ENCODE assay signal across 18 cellular contexts in genomic region chr15:55802600-55803376, GRCh38. TPM values are rescaled to one million over a fixed set of nuclear protein-coding genes. Genes with fewer than 3 reads are reported as not detected.
DNase-seq lines count a peak whose midpoint lies in the region; ATAC-seq and TF ChIP-seq lines count a peak whose summit lies in the region.
"Had no signal": no experiment of that assay in that cellular context is flagged by ENCODE, and none has a peak within 500 bp of the region (broad histone marks: within the 10 kb centered on the region; RNA-seq: fewer than 3 reads in every experiment).

No MANE protein-coding gene starts in this region.

- peaks cover 13% of the 10 kb centered on the region for H3K4me1 Mint-ChIP-seq in GM23338
- H3K4me1 Mint-ChIP-seq in nephron progenitor cell: peaks cover 55% of the 10 kb centered on the region
- H3K4me1 Mint-ChIP-seq: naive B cell had no signal

- H3K9me3 Mint-ChIP-seq in GM23338 (no peaks in the 10 kb centered on the region), nephron progenitor cell (peaks cover 15% of the 10 kb centered on the region)

- H3K36me3 ChIP-seq in GM23338 (ENCODE audit: insufficient read depth): no peaks in the 10 kb centered on the region
- no peaks in the 10 kb centered on the region for H3K36me3 ChIP-seq in IMR-90 (ENCODE audit: control insufficient read depth, insufficient read depth, low read length)
- H3K36me3 ChIP-seq in SK-N-SH (replicated peaks in 1 of 2; ENCODE audit: control insufficient read depth in 1 of 2, insufficient read depth in 2 of 2, low read length in 1 of 2): no peaks in the 10 kb centered on the region
- H3K36me3 ChIP-seq in stomach: no peaks in the 10 kb centered on the region
- H3K36me3 ChIP-seq: BLaER1 had no signal

- no peak overlapping the region for H2BK5ac ChIP-seq in IMR-90 (ENCODE audit: low read depth, low read length, poor library complexity, severe bottlenecking)

- H3K9ac ChIP-seq in IMR-90 (ENCODE audit: low read depth, low read length) (no peak overlapping the region), SK-N-SH (no peak overlapping the region)
- H3K9ac ChIP-seq: BLaER1 had no signal

- dilution Hi-C loops in IMR-90 (cut with HindIII; ENCODE audit: low sequenced_read_pairs, unreplicated experiment): no loop called here

- H3K9me3 ChIP-seq in IMR-90 (ENCODE audit: control insufficient read depth, insufficient read depth, low read length): no peaks in the 10 kb centered on the region
- no peaks in the 10 kb centered on the region for H3K9me3 ChIP-seq in SK-N-SH
- no peaks in the 10 kb centered on the region for H3K9me3 ChIP-seq in stomach
- H3K9me3 ChIP-seq: BLaER1, body of pancreas had no signal

- H4K5ac ChIP-seq in IMR-90 (ENCODE audit: low read depth, low read length): no peak overlapping the region

- peaks cover 10% of the 10 kb centered on the region; the same call in 1 of the 2 replicates for H3K4me1 ChIP-seq in GM23338 (ENCODE audit: insufficient read depth)
- H3K4me1 ChIP-seq in IMR-90 (ENCODE audit: control insufficient read depth, insufficient read depth, low read length): no peaks in the 10 kb centered on the region
- H3K4me1 ChIP-seq in SK-N-SH (ENCODE audit: control insufficient read depth in 1 of 2, insufficient read depth in 2 of 2, low read depth in 1 of 2, low read length in 1 of 2): peaks cover 0 to 27% of the 10 kb centered on the region in 2 experiments; a peak in 2 of 4 replicates
- H3K4me1 ChIP-seq in stomach: no peaks in the 10 kb centered on the region
- H3K4me1 ChIP-seq: BLaER1, body of pancreas had no signal

- no peak overlapping the region for H3K18ac ChIP-seq in IMR-90 (ENCODE audit: low read depth, low read length)

- H3K4me2 ChIP-seq in GM23338: no peak overlapping the region
- no peak overlapping the region for H3K4me2 ChIP-seq in IMR-90 (ENCODE audit: low read depth, low read length)
- no peak overlapping the region for H3K4me2 ChIP-seq in SK-N-SH
- H3K4me2 ChIP-seq: BLaER1 had no signal

- no TSS peak for BruUV-seq in IMR-90 (replicated peaks; lab: Mats Ljungman, UMichigan)

- TF ChIP-seq RAD21 in IMR-90 (IDR thresholded peaks at IDR 0.05; ENCODE audit: low read length) (no peak), SK-N-SH (IDR thresholded peaks at IDR 0.05; ENCODE audit: low read length) (peak; percentile 19; the same call in 1 of the 2 replicates)

- H3K14ac ChIP-seq in IMR-90 (replicated peaks; ENCODE audit: low read depth, low read length): no peak overlapping the region

- ATAC-seq in GM23338: peak; percentile 40; the same call in 2 of the 3 replicates
- no peak for ATAC-seq in IMR-90 (ENCODE audit: low read depth)
- ATAC-seq: body of pancreas had no signal

- H3K9me2 ChIP-seq in GM23338 (ENCODE audit: insufficient read depth) (no peaks in the 10 kb centered on the region), SK-N-SH (no peaks in the 10 kb centered on the region)

- no peak overlapping the region for H2AFZ ChIP-seq in GM23338
- H2AFZ ChIP-seq in IMR-90 (replicated peaks; ENCODE audit: low read length, poor library complexity): no peak overlapping the region
- no peak overlapping the region for H2AFZ ChIP-seq in SK-N-SH (ENCODE audit: low read depth)

- no peak overlapping the region for H4K91ac ChIP-seq in IMR-90 (ENCODE audit: insufficient read depth, low read depth, low read length)

- DNase-seq in GM23338 (ENCODE audit: low spot score): peak; percentile 7
- DNase-seq in IMR-90: no peak
- peak; percentile 48 for DNase-seq in SK-N-SH
- DNase-seq in nephron progenitor cell: no peak
- no peak for DNase-seq in NCI-H146 treated with DMSO at 0.1 percent for 48 hours (lab: John Stamatoyannopoulos, UW; ENCODE audit: unreplicated experiment)
- DNase-seq in NOMO-1 (lab: John Stamatoyannopoulos, UW; ENCODE audit: unreplicated experiment in 2 of 2): no peak
- no peak for DNase-seq in HUDEP-2 (lab: John Stamatoyannopoulos, UW; ENCODE audit: unreplicated experiment in 76 of 76)
- DNase-seq in stomach: no peak
- DNase-seq: body of pancreas; Calu3; cortex of kidney; naive B cell; NCI-H187; NCI-H510A treated with DMSO at 0.1 percent for 48 hours; small intestine; stimulated activated CD4-positive, alpha-beta T cell treated with anti-CD3 and anti-CD28 coated beads, Interleukin-4, amount 100 ng/mL, for 1 hour had no signal

- no peak overlapping the region for H2BK120ac ChIP-seq in IMR-90 (ENCODE audit: low read depth, low read length)

- H2AK5ac ChIP-seq in IMR-90 (ENCODE audit: low read depth, low read length): no peak overlapping the region

- intact Hi-C loops in IMR-90 (cut with micrococcal nuclease): no loop called here
- intact Hi-C loops in stomach (cut with DNase I; ENCODE audit: low total_unique reads): no loop called here

- H3K27me3 Mint-ChIP-seq in GM23338 (ENCODE audit: insufficient read depth, low read depth, poor library complexity): peaks cover 5% of the 10 kb centered on the region
- H3K27me3 Mint-ChIP-seq in nephron progenitor cell (ENCODE audit: low read depth, poor library complexity): peaks cover 13% of the 10 kb centered on the region

- H4K8ac ChIP-seq in IMR-90 (ENCODE audit: low read depth in 2 of 2, low read length in 2 of 2): no peak overlapping the region

- no peaks in the 10 kb centered on the region for H3F3A ChIP-seq in GM23338 (replicated peaks; ENCODE audit: low read depth)
- no peaks in the 10 kb centered on the region for H3F3A ChIP-seq in SK-N-SH (replicated peaks; ENCODE audit: insufficient read depth)

- no peak overlapping the region for H2BK15ac ChIP-seq in IMR-90 (ENCODE audit: low read depth, low read length)

- in situ Hi-C loops in IMR-90 (cut with MboI; ENCODE audit: low sequenced_read_pairs): no loop called here

- TF ChIP-seq CTCF in GM23338 (conservative IDR thresholded peaks at IDR 0.05; ENCODE audit: low read depth in 2 of 2): no peak
- no peak for TF ChIP-seq CTCF in IMR-90 (conservative IDR thresholded peaks at IDR 0.05; ENCODE audit: low read depth, low read length)
- TF ChIP-seq CTCF in SK-N-SH (IDR thresholded peaks at IDR 0.05): no peak
- no peak for TF ChIP-seq CTCF in nephron progenitor cell (IDR thresholded peaks at IDR 0.05)
- no peak for TF ChIP-seq CTCF in stomach (IDR thresholded peaks at IDR 0.05)

- no peaks in the 10 kb centered on the region for H4K20me1 ChIP-seq in GM23338 (replicated peaks; ENCODE audit: insufficient read depth)
- H4K20me1 ChIP-seq in IMR-90 (ENCODE audit: insufficient read depth, low read length): no peaks in the 10 kb centered on the region
- H4K20me1 ChIP-seq in SK-N-SH (ENCODE audit: insufficient read depth): no peaks in the 10 kb centered on the region
- H4K20me1 ChIP-seq: BLaER1 had no signal

- CTCF ChIA-PET in IMR-90 (lab: Yijun Ruan, JAX): interaction anchor here (0.6 kb wide), 1 partner anchor 141 kb away, joined by 3 read pairs; no protein-coding TSS in a partner anchor
- CTCF ChIA-PET in SK-N-SH (lab: Yijun Ruan, JAX): interaction anchor here (0.6 to 8.6 kb wide), 17 partner anchors 11 to 276 kb away, joined by 3 to 158 read pairs (median 4); no protein-coding TSS in a partner anchor

- H3K23ac ChIP-seq in IMR-90 (ENCODE audit: low read depth, low read length): no peak overlapping the region

- no peak overlapping the region for H3K27ac ChIP-seq in GM23338 (ENCODE audit: low read depth)
- no peak overlapping the region for H3K27ac ChIP-seq in IMR-90 (ENCODE audit: insufficient read depth, low read length)
- peak overlapping the region in 1 of 2 experiments; percentile 51; a peak in 2 of 4 replicates for H3K27ac ChIP-seq in SK-N-SH (ENCODE audit: low read depth in 2 of 2, low read length in 1 of 2)
- H3K27ac ChIP-seq in stomach: no peak overlapping the region
- H3K27ac ChIP-seq: BLaER1, body of pancreas, SK-N-MC had no signal

- no peak overlapping the region for H2BK20ac ChIP-seq in IMR-90 (ENCODE audit: low read depth, low read length)

- H3K27ac Mint-ChIP-seq in GM23338 (no peak overlapping the region), nephron progenitor cell (peak overlapping the region; percentile 74)
- H3K27ac Mint-ChIP-seq: naive B cell had no signal

- H3K79me2 ChIP-seq in GM23338 (replicated peaks; ENCODE audit: insufficient read depth) (no peaks in the 10 kb centered on the region), SK-N-SH (ENCODE audit: insufficient read depth) (no peaks in the 10 kb centered on the region)

- TF ChIP-seq POLR2A in IMR-90 (IDR thresholded peaks at IDR 0.05; ENCODE audit: low read depth, low read length) (no peak), stomach (IDR thresholded peaks at IDR 0.05) (no peak)

- peak overlapping the region; percentile 56 for H2AK9ac ChIP-seq in IMR-90 (replicated peaks; ENCODE audit: low read depth, low read length, poor library complexity)

- no peaks in the 10 kb centered on the region for H3K36me3 Mint-ChIP-seq in GM23338 (ENCODE audit: low read depth)
- peaks cover 4% of the 10 kb centered on the region for H3K36me3 Mint-ChIP-seq in nephron progenitor cell (ENCODE audit: low read depth)
- H3K36me3 Mint-ChIP-seq: naive B cell had no signal

- H3K4ac ChIP-seq in IMR-90 (ENCODE audit: low read depth, low read length): no peak overlapping the region

- H3K4me3 ChIP-seq in GM23338 (no peak overlapping the region), IMR-90 (ENCODE audit: insufficient read depth, low read depth, low read length) (no peak overlapping the region), SK-N-SH (ENCODE audit: low read depth in 2 of 2, low read length in 1 of 2) (no peak overlapping the region), stomach (no peak overlapping the region)
- H3K4me3 ChIP-seq: BLaER1, body of pancreas, SK-N-MC had no signal

- no peak overlapping the region for H3K4me3 Mint-ChIP-seq in GM23338
- H3K4me3 Mint-ChIP-seq in nephron progenitor cell: no peak overlapping the region
- H3K4me3 Mint-ChIP-seq: naive B cell had no signal

- WGBS in IMR-90 (ENCODE audit: extremely low coverage in 2 of 2, insufficient read length in 1 of 2), 2 experiments: no CpG with 5 or more reads among the region's 5 CpGs
- WGBS in SK-N-SH (ENCODE audit: low lambda C conversion rate): 59% methylated on average over 5 of the region's 5 CpGs
- 80 to 91% (median 86%) methylated on average over 5 of the region's 5 CpGs for WGBS in stomach, 5 donors

- H3K56ac ChIP-seq in IMR-90 (ENCODE audit: extremely low read depth, insufficient read depth, low read length): no peak overlapping the region

- POLR2A ChIA-PET in IMR-90 (lab: Charles Lee; ENCODE audit: unreplicated experiment): no interaction called here
- POLR2A ChIA-PET in SK-N-SH (lab: Yijun Ruan, JAX): interaction anchor here (0.7 kb wide), 1 partner anchor 152 kb away, joined by 3 read pairs; no protein-coding TSS in a partner anchor

- H3K79me1 ChIP-seq in IMR-90 (ENCODE audit: low read depth in 1 of 2, low read length in 2 of 2): no peaks in the 10 kb centered on the region

- no peaks in the 10 kb centered on the region for H3K27me3 ChIP-seq in GM23338 (ENCODE audit: insufficient read depth)
- H3K27me3 ChIP-seq in IMR-90 (ENCODE audit: control insufficient read depth, insufficient read depth, low read length): peaks cover 5% of the 10 kb centered on the region
- H3K27me3 ChIP-seq in SK-N-SH (ENCODE audit: insufficient read depth): no peaks in the 10 kb centered on the region
- peaks cover 0 to 4% (median 0%) of the 10 kb centered on the region in 3 donors for H3K27me3 ChIP-seq in stomach
- H3K27me3 ChIP-seq: BLaER1, body of pancreas had no signal

- no peaks in the 10 kb centered on the region; the same call in 1 of the 2 replicates for H3K9me1 ChIP-seq in IMR-90 (ENCODE audit: insufficient read depth, low read length)

- TF ChIP-seq EP300 in SK-N-SH (IDR thresholded peaks at IDR 0.05; ENCODE audit: borderline replicate concordance in 1 of 2, low read depth in 1 of 2, low read length in 1 of 2) (peak in 1 of 2 experiments; percentile 64; a peak in 2 of 4 replicates), stomach (IDR thresholded peaks at IDR 0.05) (no peak)

RNA-seq across cellular contexts. Expression of gene PRTG, which starts 59.8 kb away (rescaled TPM):
- 2.3 and 3.4 TPM in 2 replicates for total RNA-seq in GM23338 (2014; rRNA removed; shearing (Covaris generic))
- polyA plus RNA-seq in GM23338 (2016; fragmentation: Nextera tagmentation; extraction: Ambion mirVana) (0.63 and 0.70 TPM in 2 replicates), IMR-90 (2012; rRNA removed) (0.89 and 0.99 TPM in 2 replicates), SK-N-SH (2012; rRNA removed) (3.0 and 3.6 TPM in 2 replicates), stomach (under 1 TPM in 2 of 3 donors, not detected in 1; under 0.01 to 0.53 TPM)
- total RNA-seq in IMR-90 (2012; rRNA removed) (1.4 and 1.7 TPM in 2 replicates), stomach (10 to 100 TPM in 1 of 5 donors, under 1 TPM in 3, not detected in 1; under 0.01 to 12.3 (median 0.81) TPM)
- 0.61 and 0.62 TPM in 2 replicates for polyA plus RNA-seq in IMR-90 (2012; cell fraction: cytosol; rRNA removed)
- 0.59 and 1.1 TPM in 2 replicates for polyA plus RNA-seq in IMR-90 (2012; cell fraction: nucleus; rRNA removed; ENCODE audit: low replicate concordance)
- 4.3 TPM in 2 replicates for polyA plus RNA-seq in SK-N-SH (2012; cell fraction: cytosol; rRNA removed)
- polyA plus RNA-seq in SK-N-SH (2012; cell fraction: nucleus; rRNA removed): 5.7 and 6.0 TPM in 2 replicates

Comparison
In these comparisons a context has a peak if more than half of its experiments do, and no peak if none do; other contexts are left out.
1. DNase-seq: peak in GM23338 (single experiment) and SK-N-SH (single experiment); none in IMR-90 (single experiment), nephron progenitor cell (single experiment), NCI-H146 treated with DMSO at 0.1 percent for 48 hours (single experiment), NOMO-1 (0 of 2), HUDEP-2 (0 of 76) and stomach (single experiment).